ENCODE assay signal across 8 cellular contexts in the genomic region with DNA sequence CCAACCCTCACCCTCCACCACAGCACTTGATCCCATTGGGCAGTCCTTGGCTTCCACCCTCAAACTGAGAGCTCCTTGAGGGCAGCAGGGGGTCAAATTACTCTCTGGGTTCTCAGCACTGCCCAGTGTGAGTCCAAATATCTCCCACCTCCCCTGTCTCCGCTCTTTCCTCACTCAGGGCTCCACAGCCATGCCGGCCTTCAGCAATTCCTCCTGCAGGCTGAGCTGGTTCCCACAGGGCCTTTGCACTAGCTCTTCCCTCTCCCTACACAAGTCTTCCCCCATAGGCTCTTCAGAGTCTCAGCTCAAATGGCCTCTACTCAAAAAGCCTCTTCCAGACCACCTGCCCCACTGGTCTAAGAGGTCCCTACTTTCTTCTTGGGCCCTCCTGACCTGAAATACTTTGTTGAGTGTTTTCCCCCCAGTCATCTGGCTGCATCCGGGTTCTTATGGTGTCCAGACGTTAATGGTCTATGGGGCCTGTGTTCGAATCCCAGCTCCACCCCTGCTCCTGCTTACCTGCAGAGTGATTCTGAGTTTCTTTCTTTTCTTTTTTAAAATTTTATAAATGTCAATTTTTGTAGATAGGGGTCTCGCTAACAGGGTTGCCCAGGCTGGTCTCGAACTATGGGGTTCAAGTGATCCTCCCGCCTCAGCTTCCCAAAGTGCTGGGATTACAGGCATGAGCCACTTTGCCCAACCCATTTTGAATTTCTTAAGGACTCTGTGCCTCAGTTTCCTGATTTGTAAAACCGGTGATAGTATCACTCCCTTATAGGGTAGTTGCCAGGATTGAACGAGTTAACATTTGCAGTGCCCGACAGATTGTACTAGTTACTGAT. TPM values are rescaled to one million over a fixed set of nuclear protein-coding genes. Genes with fewer than 3 reads are reported as not detected.
DNase-seq lines count a peak whose midpoint lies in the region; ATAC-seq and TF ChIP-seq lines count a peak whose summit lies in the region.

No MANE protein-coding gene starts in this region.

- TF ChIP-seq CTCF in heart left ventricle (IDR thresholded peaks at IDR 0.05), result no peak

- H3K36me3 Mint-ChIP-seq in central memory CD8-positive, alpha-beta T cell (ENCODE audit: insufficient read depth), result peaks cover 10% of the 10 kb centered on the region

- TF ChIP-seq POLR2A in heart left ventricle (IDR thresholded peaks at IDR 0.05), result no peak

- H3K27me3 ChIP-seq in heart left ventricle (peaks cover 0 to 6% (median 0%) of the 10 kb centered on the region in 9 donors), mucosa of stomach (ENCODE audit: control insufficient read depth, insufficient read depth, low read length) (no peaks in the 10 kb centered on the region), aorta (ENCODE audit: control insufficient read depth in 1 of 2, insufficient read depth in 2 of 2, low read length in 1 of 2) (no peaks in the 10 kb centered on the region)

- peak overlapping the region; percentile 63 to 99 (median 86) for H3K4me3 ChIP-seq in heart left ventricle
- peak overlapping the region; percentile 40 for H3K4me3 ChIP-seq in mucosa of stomach (ENCODE audit: low read length)
- H3K4me3 ChIP-seq in aorta (ENCODE audit: low read length in 2 of 2), result peak overlapping the region; percentile 33 to 65

- H3K4me3 Mint-ChIP-seq in central memory CD8-positive, alpha-beta T cell, result peak overlapping the region; percentile 84

- peaks cover 0 to 45% (median 26%) of the 10 kb centered on the region in 12 donors for H3K4me1 ChIP-seq in heart left ventricle
- peaks cover 34% of the 10 kb centered on the region for H3K4me1 ChIP-seq in mucosa of stomach (ENCODE audit: control insufficient read depth, insufficient read depth, low read length)
- no peaks in the 10 kb centered on the region for H3K4me1 ChIP-seq in aorta (ENCODE audit: control insufficient read depth in 1 of 2, insufficient read depth in 2 of 2, low read length in 2 of 2)

- no peaks in the 10 kb centered on the region for H3K9me3 Mint-ChIP-seq in central memory CD8-positive, alpha-beta T cell

- intact Hi-C loops in heart left ventricle (cut with DNase I), result loop anchor here in 6 of 10 donors (1.0 to 10.0 kb wide), 5 partner anchors 46 to 78 kb away; partner anchors contain the start of gene NSMCE1 (in 1 of the 6)
- intact Hi-C loops in left cardiac atrium (cut with DNase I), result no loop called here
- intact Hi-C loops in aorta (cut with DNase I), result loop anchor here in 1 of 2 donors (5.0 kb wide), 1 partner anchor 70 kb away; no protein-coding TSS in a partner anchor

- WGBS in heart left ventricle, 4 donors, result 70 to 72% (median 71%) methylated on average over 11 of the region's 11 CpGs
- WGBS in aorta, 2 donors, result 68% methylated on average over 11 of the region's 11 CpGs

- H3K27ac Mint-ChIP-seq in central memory CD8-positive, alpha-beta T cell (ENCODE audit: low read depth), result peak overlapping the region; percentile 96

- H3K9me3 ChIP-seq in heart left ventricle, result peaks cover 0 to 4% (median 0%) of the 10 kb centered on the region in 12 donors
- no peaks in the 10 kb centered on the region for H3K9me3 ChIP-seq in mucosa of stomach (ENCODE audit: control insufficient read depth, low read length)
- no peaks in the 10 kb centered on the region for H3K9me3 ChIP-seq in aorta (ENCODE audit: control insufficient read depth, low read length)

- no peak for DNase-seq in heart left ventricle
- DNase-seq in left cardiac atrium, result no peak
- no peak for DNase-seq in central memory CD8-positive, alpha-beta T cell (ENCODE audit: low spot score in 2 of 2)
- no peak for DNase-seq in aorta
- no peak for DNase-seq in NCI-H2227 treated with DMSO at 0.1 percent for 48 hours (lab: John Stamatoyannopoulos, UW)
- DNase-seq in T-helper 9 cell, result no peak

- peak overlapping the region; percentile 91 for H3K9ac ChIP-seq in mucosa of stomach (ENCODE audit: low read length)

- H3K36me3 ChIP-seq in heart left ventricle (peaks cover 0 to 4% (median 0%) of the 10 kb centered on the region in 9 donors), mucosa of stomach (ENCODE audit: control insufficient read depth, insufficient read depth, low read length) (no peaks in the 10 kb centered on the region), aorta (ENCODE audit: control insufficient read depth in 1 of 2, insufficient read depth in 2 of 2, low read length in 1 of 2) (no peaks in the 10 kb centered on the region)

- H3K4me1 Mint-ChIP-seq in central memory CD8-positive, alpha-beta T cell, result peaks cover 33% of the 10 kb centered on the region

- H3K27me3 Mint-ChIP-seq in central memory CD8-positive, alpha-beta T cell, result no peaks in the 10 kb centered on the region

- H3K27ac ChIP-seq in heart left ventricle, result peak overlapping the region; percentile 89 to 99 (median 96)
- no peak overlapping the region for H3K27ac ChIP-seq in aorta (ENCODE audit: low read depth in 1 of 2, low read length in 2 of 2)

- ATAC-seq in heart left ventricle (no peak), left cardiac atrium (no peak), aorta (ENCODE audit: low FRiP score) (no peak), GM19328 (IDR thresholded peaks at IDR 0.05; ENCODE audit: unreplicated experiment) (no peak)
- no peak for ATAC-seq in central memory CD8-positive, alpha-beta T cell (replicated peaks; ENCODE audit: extremely low read depth, poor library complexity, severe bottlenecking)

RNA-seq across cellular contexts. Expression of gene IL4R, which starts 1.0 kb away (rescaled TPM):
- total RNA-seq in heart left ventricle (10 to 100 TPM in 4 of 9 donors, 1 to 10 TPM in 5; 6.7 to 47.4 (median 8.2) TPM), left cardiac atrium (10 to 100 TPM; 19.8 to 56.8 TPM), aorta (100 to 1,000 TPM in 1 of 2 donors, 10 to 100 TPM in 1; 91.7 to 138 TPM)
- polyA plus RNA-seq in heart left ventricle (1 to 10 TPM; 5.8 to 9.9 TPM), aorta (10 to 100 TPM in 1 of 2 donors, 1 to 10 TPM in 1; 7.5 to 50.7 TPM)

RNA-seq across cellular contexts. Expression of gene NSMCE1, which starts 44.2 kb away (rescaled TPM):
- total RNA-seq in heart left ventricle, result 10 to 100 TPM; 29.6 to 48.7 (median 36.8) TPM
- 10 to 100 TPM; 38.2 to 40.1 TPM for polyA plus RNA-seq in heart left ventricle
- total RNA-seq in left cardiac atrium, result 10 to 100 TPM; 31.5 to 32.6 TPM
- 10 to 100 TPM; 34.6 to 39.1 TPM for total RNA-seq in aorta
- polyA plus RNA-seq in aorta, result 10 to 100 TPM; 71.0 to 74.2 TPM

Comparison
In these comparisons a context has a peak if more than half of its experiments do, and no peak if none do; other contexts are left out.
1. intact Hi-C loops: an anchor here in heart left ventricle (1.0 to 10.0 kb wide); none called in left cardiac atrium.
2. H3K27ac ChIP-seq: peak in heart left ventricle (12 of 12); none in aorta (0 of 2).
3. Peak in every context shown above with its lines, with median percentiles within 50 percentile points of each other: H3K4me3 ChIP-seq.